11 cellular contexts compared by ENCODE assay signal in the genomic region with DNA sequence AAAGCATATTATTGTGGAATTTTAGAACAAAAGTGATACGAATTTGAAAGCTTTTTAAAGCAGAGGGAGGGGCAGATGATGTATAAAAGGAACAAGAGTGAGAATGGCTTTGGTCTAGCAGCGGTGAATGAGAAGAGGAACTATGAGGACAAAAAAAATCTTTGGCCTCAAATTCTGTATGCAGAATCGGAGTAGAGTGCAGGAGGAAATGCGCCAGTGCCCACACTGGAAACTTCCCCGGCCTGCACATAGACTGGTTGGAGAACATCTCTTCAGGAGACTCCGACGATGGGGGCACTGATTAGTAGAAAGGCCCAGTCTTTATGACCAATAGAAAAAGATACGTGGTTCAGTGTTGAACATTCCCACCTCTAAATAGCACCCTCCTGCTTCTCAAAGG.
"Had no signal": no experiment of that assay in that cellular context is flagged by ENCODE, and none has a peak within 500 bp of the region (broad histone marks: within the 10 kb centered on the region; RNA-seq: fewer than 3 reads in every experiment).

No MANE protein-coding gene starts in this region.

- DNase-seq: activated CD4-positive, alpha-beta memory T cell treated with anti-CD3 and anti-CD28 coated beads for 36 hours; activated CD4-positive, alpha-beta T cell treated with anti-CD3 and anti-CD28 coated beads for 1 hour; activated naive CD8-positive, alpha-beta T cell treated with anti-CD3 and anti-CD28 coated beads, Interleukin-2, amount 50 U/mL, for 24 hours; activated T-cell treated with anti-CD3 and anti-CD28 coated beads, Interleukin-2, amount 50 U/mL, for 48 hours; esophagus squamous epithelium; foreskin keratinocyte; mesendoderm; pancreas; retina; trophoblast cell had no signal

- H3K27ac Mint-ChIP-seq: activated CD4-positive, alpha-beta memory T cell treated with anti-CD3 and anti-CD28 coated beads for 36 hours; activated naive CD8-positive, alpha-beta T cell treated with anti-CD3 and anti-CD28 coated beads, Interleukin-2, amount 50 U/mL, for 24 hours had no signal

- H3K9me3 Mint-ChIP-seq: activated CD4-positive, alpha-beta memory T cell treated with anti-CD3 and anti-CD28 coated beads for 36 hours; activated naive CD8-positive, alpha-beta T cell treated with anti-CD3 and anti-CD28 coated beads, Interleukin-2, amount 50 U/mL, for 24 hours had no signal

- H3K27me3 Mint-ChIP-seq: activated CD4-positive, alpha-beta memory T cell treated with anti-CD3 and anti-CD28 coated beads for 36 hours; activated naive CD8-positive, alpha-beta T cell treated with anti-CD3 and anti-CD28 coated beads, Interleukin-2, amount 50 U/mL, for 24 hours had no signal

- ATAC-seq: activated naive CD8-positive, alpha-beta T cell treated with anti-CD3 and anti-CD28 coated beads, Interleukin-2, amount 50 U/mL, for 24 hours; foreskin keratinocyte; SK-N-SH treated with all-trans-retinoic acid at 6 μM for 48 hours had no signal

- H3K4me3 Mint-ChIP-seq: activated CD4-positive, alpha-beta memory T cell treated with anti-CD3 and anti-CD28 coated beads for 36 hours; activated naive CD8-positive, alpha-beta T cell treated with anti-CD3 and anti-CD28 coated beads, Interleukin-2, amount 50 U/mL, for 24 hours had no signal
